Comparison of ENCODE assay signal across 9 cellular contexts in genomic region chr2:7692657-7693161, GRCh38.
DNase-seq lines count a peak whose midpoint lies in the region; ATAC-seq and TF ChIP-seq lines count a peak whose summit lies in the region.
"Had no signal": no experiment of that assay in that cellular context is flagged by ENCODE, and none has a peak within 500 bp of the region (broad histone marks: within the 10 kb centered on the region; RNA-seq: fewer than 3 reads in every experiment).

No MANE protein-coding gene starts in this region.

- no peak overlapping the region for H3K23ac ChIP-seq in mesendoderm (ENCODE audit: low read length)

- H3K18ac ChIP-seq in mesendoderm (ENCODE audit: low read length), result no peak overlapping the region

- H3K9me3 Mint-ChIP-seq in glutamatergic neuron (ENCODE audit: unreplicated experiment), result no peaks in the 10 kb centered on the region

- DNase-seq in DMS 273 (lab: John Stamatoyannopoulos, UW; ENCODE audit: unreplicated experiment) (peak; percentile 67), NCI-H1105 (lab: John Stamatoyannopoulos, UW) (peak; percentile 21), amniotic stem cell (lab: John Stamatoyannopoulos, UW) (peak; percentile 32), mesendoderm (no peak), ovary (no peak), glutamatergic neuron (no peak), left colon (no peak)

- no peaks in the 10 kb centered on the region for H3K79me2 ChIP-seq in mesendoderm (ENCODE audit: control insufficient read depth, insufficient read depth, low read length)

- H4K8ac ChIP-seq in mesendoderm (ENCODE audit: low read depth, low read length), result no peak overlapping the region

- no peak for TF ChIP-seq POLR2A in ovary (IDR thresholded peaks at IDR 0.05)

- no peak overlapping the region for H3K56ac ChIP-seq in mesendoderm (ENCODE audit: low read length)

- WGBS in mesendoderm (ENCODE audit: extremely low coverage, insufficient coverage, low lambda C conversion rate), result no CpG with 5 or more reads among the region's 1 CpG
- WGBS in ovary, 3 donors, result 94 to 100% (median 95%) methylated on average over 1 of the region's 1 CpG

- H2AK5ac ChIP-seq in mesendoderm (ENCODE audit: low read length), result no peak overlapping the region

- TF ChIP-seq CTCF in ovary (IDR thresholded peaks at IDR 0.05) (no peak), glutamatergic neuron (IDR thresholded peaks at IDR 0.05; ENCODE audit: partially characterized antibody, unreplicated experiment) (no peak)

- ATAC-seq in left colon (no peak), HG03025 (IDR thresholded peaks at IDR 0.05; ENCODE audit: low FRiP score, unreplicated experiment) (no peak)
- ATAC-seq: esophagus mucosa had no signal

- intact Hi-C loops in ovary (cut with DNase I), result no loop called here
- intact Hi-C loops in left colon (cut with DNase I, micrococcal nuclease), result no loop called here

- H3K4me1 ChIP-seq in mesendoderm (ENCODE audit: control insufficient read depth, low read depth, low read length) (peaks cover 6% of the 10 kb centered on the region), ovary (ENCODE audit: insufficient read depth) (no peaks in the 10 kb centered on the region)

- H3K36me3 Mint-ChIP-seq in glutamatergic neuron (ENCODE audit: unreplicated experiment), result no peaks in the 10 kb centered on the region

- no peak overlapping the region for H3K4me2 ChIP-seq in mesendoderm (ENCODE audit: low read length)

- no peak overlapping the region for H3K27ac ChIP-seq in mesendoderm (ENCODE audit: low read depth, low read length)
- H3K27ac ChIP-seq in ovary, result no peak overlapping the region

- no peak overlapping the region for H4K5ac ChIP-seq in mesendoderm (ENCODE audit: low read length)

- no peaks in the 10 kb centered on the region for H3K36me3 ChIP-seq in mesendoderm (ENCODE audit: control insufficient read depth, insufficient read depth, low read length)
- no peaks in the 10 kb centered on the region for H3K36me3 ChIP-seq in ovary

- no peaks in the 10 kb centered on the region for H3K79me1 ChIP-seq in mesendoderm (ENCODE audit: low read length)

- H2BK5ac ChIP-seq in mesendoderm (ENCODE audit: low read length), result no peak overlapping the region

- peak overlapping the region; percentile 84 for H3K4ac ChIP-seq in mesendoderm (ENCODE audit: low read depth, low read length)

- H3K27me3 Mint-ChIP-seq in glutamatergic neuron (ENCODE audit: unreplicated experiment), result peaks cover 2% of the 10 kb centered on the region

- peaks cover 2% of the 10 kb centered on the region for H3K4me1 Mint-ChIP-seq in glutamatergic neuron (ENCODE audit: low read depth, unreplicated experiment)

- no peak overlapping the region for H2BK15ac ChIP-seq in mesendoderm (replicated peaks; ENCODE audit: low read depth)

- H3K27me3 ChIP-seq in mesendoderm (ENCODE audit: insufficient read depth, low read length, poor library complexity) (no peaks in the 10 kb centered on the region), ovary (no peaks in the 10 kb centered on the region)

- H3K4me3 ChIP-seq in mesendoderm (ENCODE audit: low read length), result no peak overlapping the region
- H3K4me3 ChIP-seq in ovary, result no peak overlapping the region

- H2BK120ac ChIP-seq in mesendoderm (ENCODE audit: low read depth, low read length), result no peak overlapping the region

- H3K9ac ChIP-seq in mesendoderm (ENCODE audit: low read length), result no peak overlapping the region

- no peaks in the 10 kb centered on the region for H3K9me3 ChIP-seq in ovary

- H3K27ac Mint-ChIP-seq in glutamatergic neuron (ENCODE audit: unreplicated experiment), result no peak overlapping the region

- no peak for TF ChIP-seq EP300 in ovary (IDR thresholded peaks at IDR 0.05)

- H3K4me3 Mint-ChIP-seq in glutamatergic neuron (ENCODE audit: unreplicated experiment), result no peak overlapping the region

Comparison
In these comparisons a context has a peak if more than half of its experiments do, and no peak if none do; other contexts are left out.
1. DNase-seq: peak in DMS 273 (single experiment), NCI-H1105 (single experiment) and amniotic stem cell (single experiment); none in mesendoderm (single experiment), ovary (0 of 5), glutamatergic neuron (single experiment) and left colon (0 of 2).